In the genomic region with DNA sequence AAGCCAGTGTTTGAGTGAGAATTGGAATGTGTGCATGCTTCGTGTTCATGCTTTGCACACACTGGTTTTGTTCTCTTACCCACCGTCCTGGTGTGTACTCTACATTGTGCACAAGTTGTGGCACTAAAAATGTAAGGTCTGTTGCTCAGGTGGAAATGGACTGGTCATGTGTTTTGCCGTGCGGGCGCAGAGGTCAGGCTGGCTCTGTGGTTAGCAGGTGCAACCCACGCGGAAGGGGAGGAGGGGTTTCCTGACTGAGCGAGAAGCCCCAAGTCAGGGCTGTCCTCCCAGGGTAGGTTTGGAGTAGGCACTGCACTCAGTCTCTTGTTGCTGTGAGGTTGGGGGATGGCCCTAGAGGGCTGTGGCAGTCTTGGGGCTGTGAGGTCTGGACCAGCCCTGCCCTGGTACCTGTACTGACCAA, we compare ENCODE assay signal across 9 cellular contexts.
DNase-seq lines count a peak whose midpoint lies in the region; ATAC-seq and TF ChIP-seq lines count a peak whose summit lies in the region.
"Had no signal": no experiment of that assay in that cellular context is flagged by ENCODE, and none has a peak within 500 bp of the region (broad histone marks: within the 10 kb centered on the region; RNA-seq: fewer than 3 reads in every experiment).

No MANE protein-coding gene starts in this region.

- no peak overlapping the region for H3K27ac ChIP-seq in BLaER1 treated with 17β-estradiol and CSF1 and Interleukin-3, amounts not matched to agents 10 nM and 100 nM
- peak overlapping the region; percentile 56 for H3K27ac ChIP-seq in OCI-LY7 (ENCODE audit: low read depth, low read length, poor library complexity, severe bottlenecking)
- no peak overlapping the region for H3K27ac ChIP-seq in endodermal cell (ENCODE audit: low read depth, low read length)
- no peak overlapping the region for H3K27ac ChIP-seq in breast epithelium

- peaks cover 9 to 30% (median 16%) of the 10 kb centered on the region in 10 experiments for H3K4me1 ChIP-seq in BLaER1 treated with 17β-estradiol and CSF1 and Interleukin-3, amounts not matched to agents 10 nM and 100 nM
- H3K4me1 ChIP-seq in OCI-LY7 (ENCODE audit: insufficient read depth, low read length, poor library complexity, severe bottlenecking) = peaks cover 23% of the 10 kb centered on the region
- no peaks in the 10 kb centered on the region for H3K4me1 ChIP-seq in endodermal cell (ENCODE audit: control insufficient read depth, insufficient read depth, low read length)
- H3K4me1 ChIP-seq in breast epithelium = peaks cover 0 to 5% of the 10 kb centered on the region in 2 donors

- POLR2A ChIA-PET in OCI-LY7 (lab: Charles Lee) = interaction anchor here (0.8 to 0.9 kb wide), 2 partner anchors 13 to 23 kb away, joined by 3 read pairs; no protein-coding TSS in a partner anchor

- H3K9me3 Mint-ChIP-seq in endodermal cell = peaks cover 39% of the 10 kb centered on the region

- no peak overlapping the region; a peak in 1 of 22 replicates for H3K9ac ChIP-seq in BLaER1 treated with 17β-estradiol and CSF1 and Interleukin-3, amounts not matched to agents 10 nM and 100 nM
- no peak overlapping the region for H3K9ac ChIP-seq in endodermal cell (ENCODE audit: extremely low read depth, low read length, poor library complexity, severe bottlenecking)

- peak overlapping the region; percentile 75 for H3K27ac Mint-ChIP-seq in endodermal cell

- no peak for TF ChIP-seq POLR2A in breast epithelium (IDR thresholded peaks at IDR 0.05)

- peak; percentile 75 for ATAC-seq in GM21367 (IDR thresholded peaks at IDR 0.05; ENCODE audit: unreplicated experiment)

- H4K20me1 ChIP-seq in BLaER1 treated with 17β-estradiol and CSF1 and Interleukin-3, amounts not matched to agents 10 nM and 100 nM = peaks cover 55 to 93% (median 80%) of the 10 kb centered on the region in 11 experiments
- H4K20me1 ChIP-seq in OCI-LY7 (ENCODE audit: insufficient read depth, low read length) = no peaks in the 10 kb centered on the region

- TF ChIP-seq CTCF in OCI-LY7 (conservative IDR thresholded peaks at IDR 0.05; ENCODE audit: low read length) (no peak), endodermal cell (conservative IDR thresholded peaks at IDR 0.05) (no peak), breast epithelium (IDR thresholded peaks at IDR 0.05) (no peak)

- no peak overlapping the region for H3K4me3 ChIP-seq in BLaER1 treated with 17β-estradiol and CSF1 and Interleukin-3, amounts not matched to agents 10 nM and 100 nM
- H3K4me3 ChIP-seq in OCI-LY7 (ENCODE audit: low read depth, low read length, poor library complexity, severe bottlenecking) (peak overlapping the region; percentile 13), endodermal cell (ENCODE audit: low read length) (no peak overlapping the region), breast epithelium (no peak overlapping the region)

- peaks cover 41 to 65% (median 52%) of the 10 kb centered on the region in 11 experiments for H3K36me3 ChIP-seq in BLaER1 treated with 17β-estradiol and CSF1 and Interleukin-3, amounts not matched to agents 10 nM and 100 nM
- peaks cover 61% of the 10 kb centered on the region for H3K36me3 ChIP-seq in OCI-LY7 (ENCODE audit: insufficient read depth, low read length)
- no peaks in the 10 kb centered on the region for H3K36me3 ChIP-seq in endodermal cell (ENCODE audit: control insufficient read depth, insufficient read depth, low read length)
- H3K36me3 ChIP-seq in breast epithelium = no peaks in the 10 kb centered on the region

- no peaks in the 10 kb centered on the region for H3K27me3 ChIP-seq in BLaER1 treated with 17β-estradiol and CSF1 and Interleukin-3, amounts not matched to agents 10 nM and 100 nM
- H3K27me3 ChIP-seq in endodermal cell (ENCODE audit: control insufficient read depth, insufficient read depth, low read length, poor library complexity, severe bottlenecking) (no peaks in the 10 kb centered on the region), breast epithelium (no peaks in the 10 kb centered on the region)

- H3K4me1 Mint-ChIP-seq in endodermal cell = peaks cover 3% of the 10 kb centered on the region

- CTCF ChIA-PET in OCI-LY7 (lab: Charles Lee; ENCODE audit: unreplicated experiment) = no interaction called here

- intact Hi-C loops in OCI-LY7 (cut with micrococcal nuclease; ENCODE audit: unreplicated experiment) (no loop called here), breast epithelium (cut with DNase I; ENCODE audit: low total_unique reads) (no loop called here)

- H3K79me2 ChIP-seq in OCI-LY7 (ENCODE audit: insufficient read depth, low read depth, low read length) = peaks cover 87% of the 10 kb centered on the region

- H3K9me3 ChIP-seq in BLaER1 treated with 17β-estradiol and CSF1 and Interleukin-3, amounts not matched to agents 10 nM and 100 nM (replicated peaks in 1 of 11) = peaks cover 35 to 40% (median 38%) of the 10 kb centered on the region in 11 experiments
- H3K9me3 ChIP-seq in OCI-LY7 (ENCODE audit: low read length) (peaks cover 22% of the 10 kb centered on the region), endodermal cell (ENCODE audit: control insufficient read depth, low read length) (peaks cover 26% of the 10 kb centered on the region), breast epithelium (peaks cover 9 to 13% of the 10 kb centered on the region in 2 donors)

- H3K9me2 ChIP-seq in OCI-LY7 (ENCODE audit: insufficient read depth, low read length) = no peaks in the 10 kb centered on the region

- DNase-seq in OCI-LY7 (ENCODE audit: low spot score) = peak; percentile 75
- no peak for DNase-seq in endodermal cell
- no peak for DNase-seq in superior temporal gyrus (ENCODE audit: extremely low spot score)
- DNase-seq in breast epithelium (ENCODE audit: low spot score in 2 of 2) = no peak
- no peak for DNase-seq in midbrain (lab: John Stamatoyannopoulos, UW)
- DNase-seq in 8988T = no peak
- DNase-seq: NCI-H524 treated with DMSO at 0.1 percent for 48 hours had no signal

- H3K4me3 Mint-ChIP-seq in endodermal cell = no peak overlapping the region

- H3K36me3 Mint-ChIP-seq in endodermal cell (ENCODE audit: low read depth) = peaks cover 38% of the 10 kb centered on the region

- H3K27me3 Mint-ChIP-seq in endodermal cell (ENCODE audit: insufficient read depth) = no peaks in the 10 kb centered on the region

- H3K4me2 ChIP-seq in BLaER1 treated with 17β-estradiol and CSF1 and Interleukin-3, amounts not matched to agents 10 nM and 100 nM = peak overlapping the region; percentile 2 to 72 (median 50); a peak in 16 of 22 replicates
- H3K4me2 ChIP-seq in OCI-LY7 (ENCODE audit: low read length) = peak overlapping the region; percentile 72

- BruUV-seq in OCI-LY7 (replicated peaks; lab: Mats Ljungman, UMichigan) = no TSS peak

- H2AFZ ChIP-seq in OCI-LY7 (ENCODE audit: low read length) = no peak overlapping the region

- 94 to 95% methylated on average over 7 to 8 of the region's 8 CpGs for WGBS in endodermal cell (ENCODE audit: insufficient coverage in 1 of 2, insufficient read length in 1 of 2), 2 experiments
